39 cellular contexts compared by ENCODE assay signal in the genomic region with DNA sequence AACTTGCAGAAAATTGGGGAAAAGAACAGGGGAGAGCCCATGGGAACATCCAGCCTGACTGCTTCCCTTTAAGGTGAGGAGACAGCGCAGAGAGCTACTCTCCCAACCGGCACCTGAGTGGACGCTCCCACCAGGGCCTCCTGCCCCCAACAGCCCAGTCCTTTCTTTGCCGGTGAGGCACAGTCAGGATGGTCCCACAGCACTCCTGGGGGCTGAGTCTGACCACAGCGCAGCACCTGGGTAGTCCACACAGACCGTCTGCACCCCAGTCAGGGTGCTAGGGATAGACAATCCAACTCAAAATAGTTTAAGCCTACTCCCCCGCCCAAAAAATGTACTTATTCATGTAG.
"Had no signal": no experiment of that assay in that cellular context is flagged by ENCODE, and none has a peak within 500 bp of the region (broad histone marks: within the 10 kb centered on the region; RNA-seq: fewer than 3 reads in every experiment).

No MANE protein-coding gene starts in this region.

- DNase-seq: activated B cell treated with CpG ODN at 0.5 μM for 24 hours; activated CD4-positive, alpha-beta memory T cell treated with anti-CD3 and anti-CD28 coated beads for 36 hours; activated CD4-positive, alpha-beta T cell treated with anti-CD3 and anti-CD28 coated beads for 4 hours; activated CD4-positive, alpha-beta T cell treated with anti-CD3 and anti-CD28 coated beads, Interleukin-2, amount 10 ng/mL, durations not matched to agents 24 days and 14 days; activated CD4-positive, alpha-beta T cell treated with anti-CD3 and anti-CD28 coated beads, Interleukin-2, amount 50 U/mL, for 1 hour; activated CD4-positive, alpha-beta T cell treated with anti-CD3 and anti-CD28 coated beads, Interleukin-2, amount 50 U/mL, for 4 hours; activated CD4-positive, CD25-positive, alpha-beta regulatory T cell treated with anti-CD3 and anti-CD28 coated beads, Interleukin-2, amount 50 U/mL, for 72 hours; activated CD8-positive, alpha-beta memory T cell treated with anti-CD3 and anti-CD28 coated beads, Interleukin-2, amount 10 ng/mL, durations not matched to agents 7 days and 5 days; activated CD8-positive, alpha-beta T cell treated with anti-CD3 and anti-CD28 coated beads for 36 hours; activated effector memory CD4-positive, alpha-beta T cell treated with anti-CD3 and anti-CD28 coated beads, Interleukin-2, amount 50 U/mL, for 16 hours; activated gamma-delta T cell treated with Interleukin-2 at 50 U/mL for 16 hours; activated naive CD4-positive, alpha-beta T cell; activated naive CD4-positive, alpha-beta T cell treated with anti-CD3 and anti-CD28 coated beads for 36 hours; activated naive CD4-positive, alpha-beta T cell treated with anti-CD3 and anti-CD28 coated beads, Interleukin-2, amount 50 U/mL, for 16 hours; activated naive CD8-positive, alpha-beta T cell treated with anti-CD3 and anti-CD28 coated beads for 36 hours; activated T-cell treated with anti-CD3 and anti-CD28 coated beads for 4 hours; activated T-cell treated with anti-CD3 and anti-CD28 coated beads, Interleukin-2, amount 50 U/mL, for 1 hour; activated T-cell treated with anti-CD3 and anti-CD28 coated beads, Interleukin-2, amount 50 U/mL, for 4 hours; activated T-cell treated with anti-CD3 and anti-CD28 coated beads, Interleukin-2, amount 50 U/mL, for 72 hours; adrenal gland; amniotic stem cell; body of pancreas; brain microvascular endothelial cell; caudate nucleus; cerebellar nuclear complex; SW 1271; T-helper 1 cell; T-helper 2 cell; T-helper 9 cell had no signal

- H3K4me3 ChIP-seq: adrenal gland, body of pancreas, breast epithelium had no signal

- H3K4me1 ChIP-seq: adrenal gland, body of pancreas, breast epithelium had no signal

- H3K27ac ChIP-seq: adrenal gland, body of pancreas, brain microvascular endothelial cell, breast epithelium, VCaP had no signal

- FAIRE-seq: astrocyte, TTC549 had no signal

- H3K27me3 Mint-ChIP-seq: activated B cell treated with CpG ODN at 0.5 μM for 24 hours; activated CD4-positive, alpha-beta T cell treated with anti-CD3 and anti-CD28 coated beads, Interleukin-2, amount 10 ng/mL, durations not matched to agents 24 days and 14 days; activated CD8-positive, alpha-beta memory T cell treated with anti-CD3 and anti-CD28 coated beads, Interleukin-2, amount 10 ng/mL, durations not matched to agents 7 days and 5 days; activated naive CD8-positive, alpha-beta T cell treated with anti-CD3 and anti-CD28 coated beads for 36 hours; activated T-helper 17 cell treated with anti-CD3 and anti-CD28 coated beads, Interleukin-2, amount 50 U/mL, for 72 hours had no signal

- H3K27me3 ChIP-seq: adrenal gland, body of pancreas, brain microvascular endothelial cell, breast epithelium had no signal

- H3K4me1 Mint-ChIP-seq: activated B cell treated with CpG ODN at 0.5 μM for 24 hours; activated CD4-positive, alpha-beta T cell treated with anti-CD3 and anti-CD28 coated beads, Interleukin-2, amount 10 ng/mL, durations not matched to agents 24 days and 14 days; activated CD8-positive, alpha-beta memory T cell treated with anti-CD3 and anti-CD28 coated beads, Interleukin-2, amount 10 ng/mL, durations not matched to agents 7 days and 5 days; activated naive CD8-positive, alpha-beta T cell treated with anti-CD3 and anti-CD28 coated beads for 36 hours; activated T-helper 17 cell treated with anti-CD3 and anti-CD28 coated beads, Interleukin-2, amount 50 U/mL, for 72 hours; central memory CD8-positive, alpha-beta T cell had no signal

- H3K36me3 Mint-ChIP-seq: activated CD4-positive, alpha-beta memory T cell treated with anti-CD3 and anti-CD28 coated beads for 36 hours; activated CD8-positive, alpha-beta memory T cell treated with anti-CD3 and anti-CD28 coated beads, Interleukin-2, amount 10 ng/mL, durations not matched to agents 7 days and 5 days; activated naive CD8-positive, alpha-beta T cell treated with anti-CD3 and anti-CD28 coated beads for 36 hours had no signal

- H3K9me3 Mint-ChIP-seq: activated B cell treated with CpG ODN at 0.5 μM for 24 hours; activated naive CD4-positive, alpha-beta T cell treated with anti-CD3 and anti-CD28 coated beads for 36 hours; activated T-cell treated with anti-CD3 and anti-CD28 coated beads, Interleukin-2, amount 50 U/mL, for 4 hours; activated T-helper 17 cell treated with anti-CD3 and anti-CD28 coated beads, Interleukin-2, amount 50 U/mL, for 72 hours; central memory CD8-positive, alpha-beta T cell had no signal

- H3K9me3 ChIP-seq: adrenal gland, body of pancreas had no signal

- H3K36me3 ChIP-seq: adrenal gland, brain microvascular endothelial cell, breast epithelium had no signal

- H3K4me3 Mint-ChIP-seq: activated B cell treated with CpG ODN at 0.5 μM for 24 hours; activated CD4-positive, alpha-beta memory T cell treated with anti-CD3 and anti-CD28 coated beads for 36 hours; activated CD4-positive, alpha-beta T cell treated with anti-CD3 and anti-CD28 coated beads, Interleukin-2, amount 10 ng/mL, durations not matched to agents 24 days and 14 days; activated CD8-positive, alpha-beta memory T cell treated with anti-CD3 and anti-CD28 coated beads, Interleukin-2, amount 10 ng/mL, durations not matched to agents 7 days and 5 days; activated CD8-positive, alpha-beta T cell treated with anti-CD3 and anti-CD28 coated beads for 36 hours; activated naive CD4-positive, alpha-beta T cell treated with anti-CD3 and anti-CD28 coated beads for 36 hours; activated naive CD8-positive, alpha-beta T cell treated with anti-CD3 and anti-CD28 coated beads for 36 hours; activated T-cell treated with anti-CD3 and anti-CD28 coated beads, Interleukin-2, amount 50 U/mL, for 4 hours; activated T-cell treated with anti-CD3 and anti-CD28 coated beads, Interleukin-2, amount 50 U/mL, for 72 hours; activated T-helper 1 cell treated with anti-CD3 and anti-CD28 coated beads, Interleukin-12 subunit alpha, Interleukin-12 subunit beta, Interleukin-2, Interleukin-4 antibody, amounts not matched to agents 30 ng/mL and 10 ng/mL and 1 ng/mL, durations not matched to agents 14 hours and 24 hours and 36 hours; activated T-helper 17 cell treated with anti-CD3 and anti-CD28 coated beads, Interleukin-2, amount 50 U/mL, for 72 hours; central memory CD8-positive, alpha-beta T cell; T-helper 1 cell treated with Interleukin-12 subunit alpha and Interleukin-12 subunit beta and Interleukin-4 antibody, amounts not matched to agents 30 μg/mL and 1 μg/mL, for 36 hours; T-helper 2 cell treated with Interferon-gamma antibody and Interleukin-4, amounts not matched to agents 5 μg/mL and 100 μg/mL, for 36 hours had no signal

- ATAC-seq: activated CD8-positive, alpha-beta memory T cell treated with anti-CD3 and anti-CD28 coated beads, Interleukin-2, amount 10 ng/mL, durations not matched to agents 7 days and 5 days; activated CD8-positive, alpha-beta T cell treated with anti-CD3 and anti-CD28 coated beads for 36 hours; activated naive CD4-positive, alpha-beta T cell treated with anti-CD3 and anti-CD28 coated beads, Interleukin-2, amount 50 U/mL, for 72 hours; activated T-cell treated with anti-CD3 and anti-CD28 coated beads, Interleukin-2, amount 50 U/mL, for 4 hours; activated T-cell treated with anti-CD3 and anti-CD28 coated beads, Interleukin-2, amount 50 U/mL, for 72 hours; activated T-helper 17 cell treated with anti-CD3 and anti-CD28 coated beads, Interleukin-2, amount 50 U/mL, for 72 hours; body of pancreas had no signal

- H3K27ac Mint-ChIP-seq: activated B cell treated with CpG ODN at 0.5 μM for 24 hours; activated CD4-positive, alpha-beta memory T cell treated with anti-CD3 and anti-CD28 coated beads for 36 hours; activated CD4-positive, alpha-beta T cell treated with anti-CD3 and anti-CD28 coated beads, Interleukin-2, amount 10 ng/mL, durations not matched to agents 24 days and 14 days; activated CD8-positive, alpha-beta memory T cell treated with anti-CD3 and anti-CD28 coated beads, Interleukin-2, amount 10 ng/mL, durations not matched to agents 7 days and 5 days; activated CD8-positive, alpha-beta T cell treated with anti-CD3 and anti-CD28 coated beads for 36 hours; activated naive CD4-positive, alpha-beta T cell treated with anti-CD3 and anti-CD28 coated beads for 36 hours; activated naive CD8-positive, alpha-beta T cell treated with anti-CD3 and anti-CD28 coated beads for 36 hours; activated T-cell treated with anti-CD3 and anti-CD28 coated beads, Interleukin-2, amount 50 U/mL, for 72 hours; activated T-helper 1 cell treated with anti-CD3 and anti-CD28 coated beads, Interleukin-12 subunit alpha, Interleukin-12 subunit beta, Interleukin-2, Interleukin-4 antibody, amounts not matched to agents 30 ng/mL and 10 ng/mL and 1 ng/mL, durations not matched to agents 14 hours and 24 hours and 36 hours; activated T-helper 17 cell treated with anti-CD3 and anti-CD28 coated beads, Interleukin-2, amount 50 U/mL, for 72 hours; T-helper 1 cell treated with Interleukin-12 subunit alpha and Interleukin-12 subunit beta and Interleukin-4 antibody, amounts not matched to agents 30 μg/mL and 1 μg/mL, for 36 hours; T-helper 2 cell treated with Interferon-gamma antibody and Interleukin-4, amounts not matched to agents 5 μg/mL and 100 μg/mL, for 36 hours had no signal
